In the genomic region with DNA sequence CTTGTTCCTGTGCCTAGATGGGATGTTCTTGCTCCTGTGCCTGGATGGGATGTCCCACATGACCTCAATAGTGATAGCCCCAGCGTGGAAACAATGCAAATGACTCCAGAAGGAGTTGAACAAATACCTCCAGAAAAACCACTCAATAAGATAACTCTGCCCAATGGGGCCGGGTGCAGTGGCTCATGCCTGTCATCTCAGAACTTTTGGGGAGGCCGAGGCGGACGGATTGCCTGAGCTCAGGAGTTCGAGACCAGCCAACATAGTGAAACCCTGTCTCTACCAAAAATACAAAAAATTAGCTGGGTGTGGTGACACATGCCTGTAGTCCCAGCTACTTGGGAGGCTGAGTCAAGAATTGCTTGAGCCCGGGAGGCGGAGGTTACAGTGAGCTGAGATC, we compare ENCODE assay signal across 1 cellular context.
TF ChIP-seq lines count a peak whose summit lies in the region.

No MANE protein-coding gene starts in this region.

TF ChIP-seq in H1, 55 proteins besides CTCF, POLR2A, EP300 and RAD21:
- no peak for TF ChIP-seq EZH2 (IDR thresholded peaks at IDR 0.05; ENCODE audit: low read depth, low read length, severe bottlenecking)
- no peak for TF ChIP-seq SIRT6 (IDR thresholded peaks at IDR 0.05; ENCODE audit: low read length)
- no peak for TF ChIP-seq RXRA (IDR thresholded peaks at IDR 0.05; ENCODE audit: insufficient read depth, low read depth, low read length)
- TF ChIP-seq NRF1 (IDR thresholded peaks at IDR 0.05; ENCODE audit: low read depth, low read length) = no peak
- no peak for TF ChIP-seq CBX8 (IDR thresholded peaks at IDR 0.05; ENCODE audit: borderline replicate concordance, low read depth, low read length)
- no peak for TF ChIP-seq KDM4A (IDR thresholded peaks at IDR 0.05; ENCODE audit: low read depth, low read length, severe bottlenecking)
- TF ChIP-seq MAFK (IDR thresholded peaks at IDR 0.05; ENCODE audit: low read depth, low read length) = no peak
- no peak for TF ChIP-seq SP2 (IDR thresholded peaks at IDR 0.05; ENCODE audit: low read length)
- no peak for TF ChIP-seq FOSL1 (IDR thresholded peaks at IDR 0.05; ENCODE audit: insufficient read depth, low read depth, low read length)
- TF ChIP-seq SUZ12 (IDR thresholded peaks at IDR 0.05; ENCODE audit: low read length) = no peak
- TF ChIP-seq, protein P1, sequence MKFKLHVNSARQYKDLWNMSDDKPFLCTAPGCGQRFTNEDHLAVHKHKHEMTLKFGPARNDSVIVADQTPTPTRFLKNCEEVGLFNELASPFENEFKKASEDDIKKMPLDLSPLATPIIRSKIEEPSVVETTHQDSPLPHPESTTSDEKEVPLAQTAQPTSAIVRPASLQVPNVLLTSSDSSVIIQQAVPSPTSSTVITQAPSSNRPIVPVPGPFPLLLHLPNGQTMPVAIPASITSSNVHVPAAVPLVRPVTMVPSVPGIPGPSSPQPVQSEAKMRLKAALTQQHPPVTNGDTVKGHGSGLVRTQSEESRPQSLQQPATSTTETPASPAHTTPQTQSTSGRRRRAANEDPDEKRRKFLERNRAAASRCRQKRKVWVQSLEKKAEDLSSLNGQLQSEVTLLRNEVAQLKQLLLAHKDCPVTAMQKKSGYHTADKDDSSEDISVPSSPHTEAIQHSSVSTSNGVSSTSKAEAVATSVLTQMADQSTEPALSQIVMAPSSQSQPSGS (IDR thresholded peaks at IDR 0.05; ENCODE audit: low read length) = no peak
- TF ChIP-seq, protein P2, sequence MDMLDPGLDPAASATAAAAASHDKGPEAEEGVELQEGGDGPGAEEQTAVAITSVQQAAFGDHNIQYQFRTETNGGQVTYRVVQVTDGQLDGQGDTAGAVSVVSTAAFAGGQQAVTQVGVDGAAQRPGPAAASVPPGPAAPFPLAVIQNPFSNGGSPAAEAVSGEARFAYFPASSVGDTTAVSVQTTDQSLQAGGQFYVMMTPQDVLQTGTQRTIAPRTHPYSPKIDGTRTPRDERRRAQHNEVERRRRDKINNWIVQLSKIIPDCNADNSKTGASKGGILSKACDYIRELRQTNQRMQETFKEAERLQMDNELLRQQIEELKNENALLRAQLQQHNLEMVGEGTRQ (IDR thresholded peaks at IDR 0.05; ENCODE audit: low read length) = no peak
- no peak for TF ChIP-seq CBX5 (IDR thresholded peaks at IDR 0.05; ENCODE audit: low read depth, low read length)
- TF ChIP-seq RFX5 (IDR thresholded peaks at IDR 0.05; ENCODE audit: borderline replicate concordance, low read depth, low read length) = no peak
- no peak for TF ChIP-seq ASH2L (IDR thresholded peaks at IDR 0.05; ENCODE audit: low read length)
- TF ChIP-seq SP4 (IDR thresholded peaks at IDR 0.05; ENCODE audit: low read length) = no peak
- TF ChIP-seq, protein P3, sequence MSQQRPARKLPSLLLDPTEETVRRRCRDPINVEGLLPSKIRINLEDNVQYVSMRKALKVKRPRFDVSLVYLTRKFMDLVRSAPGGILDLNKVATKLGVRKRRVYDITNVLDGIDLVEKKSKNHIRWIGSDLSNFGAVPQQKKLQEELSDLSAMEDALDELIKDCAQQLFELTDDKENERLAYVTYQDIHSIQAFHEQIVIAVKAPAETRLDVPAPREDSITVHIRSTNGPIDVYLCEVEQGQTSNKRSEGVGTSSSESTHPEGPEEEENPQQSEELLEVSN (IDR thresholded peaks at IDR 0.05) = no peak
- TF ChIP-seq TCF12 (IDR thresholded peaks at IDR 0.05; ENCODE audit: low read depth, low read length) = no peak
- TF ChIP-seq SP1 (IDR thresholded peaks at IDR 0.05; ENCODE audit: low read depth, low read length) = no peak
